In the genomic region with DNA sequence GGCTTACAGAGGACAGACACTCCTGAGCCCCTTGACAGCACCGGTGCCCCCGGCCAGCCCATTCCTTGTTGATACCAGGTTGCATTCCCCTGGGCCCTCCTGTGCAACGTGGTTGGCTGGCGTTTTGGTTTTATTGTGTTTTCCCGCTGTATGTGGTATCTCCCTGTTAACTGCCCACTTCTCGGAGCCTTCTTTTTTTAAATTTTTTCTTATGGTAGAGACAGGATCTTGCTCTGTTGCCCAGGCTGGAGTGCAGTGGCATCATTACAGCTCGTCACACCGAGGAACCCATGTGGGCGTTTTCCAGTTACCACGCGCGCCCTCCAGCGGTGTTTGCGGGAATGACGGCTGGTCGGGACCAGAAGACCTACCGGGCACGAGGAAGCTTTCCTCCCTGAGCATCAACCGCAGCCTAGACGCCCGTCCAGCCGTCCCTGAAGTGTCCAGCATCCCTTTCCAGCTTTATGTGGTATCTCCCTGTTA, we compare ENCODE assay signal across 8 cellular contexts. TPM values are rescaled to one million over a fixed set of nuclear protein-coding genes. Genes with fewer than 3 reads are reported as not detected.
DNase-seq lines count a peak whose midpoint lies in the region; ATAC-seq and TF ChIP-seq lines count a peak whose summit lies in the region.

No MANE protein-coding gene starts in this region.

- TF ChIP-seq CTCF in foreskin fibroblast (IDR thresholded peaks at IDR 0.05; ENCODE audit: low read depth, low read length) = peak; percentile 64

- peaks cover 0 to 15% (median 9%) of the 10 kb centered on the region in 4 donors for H3K4me1 Mint-ChIP-seq in CD4-positive, CD25-positive, alpha-beta regulatory T cell
- peaks cover 20% of the 10 kb centered on the region for H3K4me1 Mint-ChIP-seq in activated T-cell treated with anti-CD3 and anti-CD28 coated beads, Interleukin-2, amount 50 U/mL, for 72 hours (ENCODE audit: low read depth)

- no peaks in the 10 kb centered on the region for H3K36me3 ChIP-seq in CD4-positive, CD25-positive, alpha-beta regulatory T cell (ENCODE audit: control insufficient read depth, insufficient read depth, low read length)

- H3K36me3 Mint-ChIP-seq in CD4-positive, CD25-positive, alpha-beta regulatory T cell = no peaks in the 10 kb centered on the region
- H3K36me3 Mint-ChIP-seq in activated T-cell treated with anti-CD3 and anti-CD28 coated beads, Interleukin-2, amount 50 U/mL, for 72 hours (ENCODE audit: insufficient read depth in 2 of 2) = no peaks in the 10 kb centered on the region

- H3K4me3 Mint-ChIP-seq in CD4-positive, CD25-positive, alpha-beta regulatory T cell = peak overlapping the region in 3 of 4 donors; percentile 50 to 81 (median 74)
- peak overlapping the region; percentile 59 to 83 for H3K4me3 Mint-ChIP-seq in activated T-cell treated with anti-CD3 and anti-CD28 coated beads, Interleukin-2, amount 50 U/mL, for 72 hours

- DNase-seq in CD4-positive, CD25-positive, alpha-beta regulatory T cell = peak; percentile 53 to 77 (median 64)
- DNase-seq in HCEC 1CT (peak; percentile 31), RKO (ENCODE audit: low spot score) (peak; percentile 72), foreskin fibroblast (peak in 1 of 2 donors; percentile 60), renal cortical epithelial cell (ENCODE audit: low read depth) (peak; percentile 27)
- DNase-seq in activated T-cell treated with anti-CD3 and anti-CD28 coated beads, Interleukin-2, amount 50 U/mL, for 72 hours = peak; percentile 86 to 91

- no peaks in the 10 kb centered on the region for H3K9me3 ChIP-seq in CD4-positive, CD25-positive, alpha-beta regulatory T cell (ENCODE audit: control insufficient read depth in 2 of 2, low read length in 2 of 2)

- H3K27me3 Mint-ChIP-seq in CD4-positive, CD25-positive, alpha-beta regulatory T cell = peaks cover 25% of the 10 kb centered on the region
- peaks cover 14% of the 10 kb centered on the region for H3K27me3 Mint-ChIP-seq in activated T-cell treated with anti-CD3 and anti-CD28 coated beads, Interleukin-2, amount 50 U/mL, for 72 hours (ENCODE audit: low read depth)

- peaks cover 0 to under 1% (median 0%) of the 10 kb centered on the region in 7 donors for H3K9me3 Mint-ChIP-seq in CD4-positive, CD25-positive, alpha-beta regulatory T cell
- no peaks in the 10 kb centered on the region for H3K9me3 Mint-ChIP-seq in activated T-cell treated with anti-CD3 and anti-CD28 coated beads, Interleukin-2, amount 50 U/mL, for 72 hours

- H3K27me3 ChIP-seq in CD4-positive, CD25-positive, alpha-beta regulatory T cell (ENCODE audit: control insufficient read depth, insufficient read depth, low read length) = no peaks in the 10 kb centered on the region

- H3K27ac ChIP-seq in CD4-positive, CD25-positive, alpha-beta regulatory T cell (ENCODE audit: insufficient read depth, low read length, poor library complexity, severe bottlenecking) = no peak overlapping the region

- peaks cover 6% of the 10 kb centered on the region for H3K4me1 ChIP-seq in CD4-positive, CD25-positive, alpha-beta regulatory T cell (ENCODE audit: control insufficient read depth, insufficient read depth, low read length, poor library complexity, severe bottlenecking)

- no peak overlapping the region for H3K4me3 ChIP-seq in CD4-positive, CD25-positive, alpha-beta regulatory T cell (ENCODE audit: low read depth, low read length)
- H3K4me3 ChIP-seq in foreskin fibroblast (ENCODE audit: low read depth in 1 of 2, low read length in 2 of 2) = no peak overlapping the region

- ATAC-seq in CD4-positive, CD25-positive, alpha-beta regulatory T cell (ENCODE audit: low read depth in 2 of 2) = peak; percentile 49 to 53
- peak; percentile 56 to 60 for ATAC-seq in activated T-cell treated with anti-CD3 and anti-CD28 coated beads, Interleukin-2, amount 50 U/mL, for 72 hours (replicated peaks in 1 of 2)
- no peak for ATAC-seq in GM19455 (IDR thresholded peaks at IDR 0.05; ENCODE audit: unreplicated experiment)
- no peak for ATAC-seq in GM18861 (IDR thresholded peaks at IDR 0.05; ENCODE audit: unreplicated experiment)

- peak overlapping the region; percentile 17 to 82 (median 59) for H3K27ac Mint-ChIP-seq in CD4-positive, CD25-positive, alpha-beta regulatory T cell
- peak overlapping the region; percentile 79 for H3K27ac Mint-ChIP-seq in activated T-cell treated with anti-CD3 and anti-CD28 coated beads, Interleukin-2, amount 50 U/mL, for 72 hours

RNA-seq across cellular contexts. Expression of gene ZFAND2A, which starts 16.9 kb away (rescaled TPM):
- total RNA-seq in CD4-positive, CD25-positive, alpha-beta regulatory T cell = 95.9 TPM
- polyA plus RNA-seq in CD4-positive, CD25-positive, alpha-beta regulatory T cell = 10 to 100 TPM; 37.2 to 63.2 (median 57.4) TPM
- total RNA-seq in activated T-cell treated with anti-CD3 and anti-CD28 coated beads, Interleukin-2, amount 50 U/mL, for 72 hours = 10 to 100 TPM; 62.2 to 71.3 TPM
- total RNA-seq in renal cortical epithelial cell = 9.9 and 21.4 TPM in 2 replicates

RNA-seq across cellular contexts. Expression of gene UNCX, which starts 55.7 kb away (rescaled TPM):
- not detected for total RNA-seq in CD4-positive, CD25-positive, alpha-beta regulatory T cell
- not detected for polyA plus RNA-seq in CD4-positive, CD25-positive, alpha-beta regulatory T cell
- total RNA-seq in activated T-cell treated with anti-CD3 and anti-CD28 coated beads, Interleukin-2, amount 50 U/mL, for 72 hours = not detected
- total RNA-seq in renal cortical epithelial cell = not detected in 2 replicates

Comparison
In these comparisons a context has a peak if more than half of its experiments do, and no peak if none do; other contexts are left out.
1. ATAC-seq: peak in CD4-positive, CD25-positive, alpha-beta regulatory T cell (2 of 2) and activated T-cell treated with anti-CD3 and anti-CD28 coated beads, Interleukin-2, amount 50 U/mL, for 72 hours (2 of 2); none in GM19455 (single experiment) and GM18861 (single experiment).